In the genomic region with DNA sequence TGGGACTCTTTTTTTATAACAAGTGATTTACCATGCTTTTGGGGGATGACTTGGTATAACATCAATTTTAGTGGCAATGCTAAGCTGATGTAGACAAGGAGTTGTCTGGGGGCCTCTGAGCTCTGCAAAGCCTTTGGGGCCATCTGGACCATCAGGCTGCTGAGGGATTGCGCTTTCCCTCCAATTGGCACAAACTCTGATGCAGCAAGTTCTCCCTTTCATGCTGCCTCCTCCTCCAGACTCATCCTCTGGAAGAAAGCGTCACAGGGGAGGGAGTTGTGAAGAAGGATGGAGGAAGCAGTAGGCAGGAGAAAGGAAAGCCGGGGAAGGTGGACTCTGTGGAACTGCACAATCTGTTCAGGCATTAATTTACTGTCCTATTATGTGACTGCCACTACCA, we compare ENCODE assay signal across 20 cellular contexts. TPM values are rescaled to one million over a fixed set of nuclear protein-coding genes. Genes with fewer than 3 reads are reported as not detected.
"Had no signal": no experiment of that assay in that cellular context is flagged by ENCODE, and none has a peak within 500 bp of the region (broad histone marks: within the 10 kb centered on the region; RNA-seq: fewer than 3 reads in every experiment).

No MANE protein-coding gene starts in this region.

- H3K9me3 ChIP-seq: SJSA1 had no signal

- H3K4me3 ChIP-seq: SJSA1, SK-N-MC had no signal

- H3K27me3 ChIP-seq: SJSA1 had no signal

- H3K36me3 ChIP-seq: SJSA1 had no signal

- H3K27ac ChIP-seq: SJSA1, SK-N-MC had no signal

- DNase-seq: KBM-7, MV-4-11, NCI-H1048, NCI-H1105, NCI-H1417, NCI-H1436 treated with DMSO at 0.1 percent for 48 hours, NCI-H1694, NCI-H187 treated with DMSO at 0.1 percent for 48 hours, NCI-H2029 treated with DMSO at 0.1 percent for 48 hours, NCI-H2171 treated with DMSO at 0.1 percent for 48 hours, NCI-H345, NCI-H446 treated with DMSO at 0.1 percent for 48 hours, NCI-H510A treated with DMSO at 0.1 percent for 48 hours, NCI-H526, Right ventricle myocardium superior, RPMI8226, SIG-M5 had no signal

RNA-seq across cellular contexts. Expression of a gene that starts 10.2 kb away (rescaled TPM):
- total RNA-seq: HT-29 had no signal
